In genomic region chr19:57560049-57560491, GRCh38 we compare ENCODE assay signal across 8 cellular contexts. TPM values are rescaled to one million over a fixed set of nuclear protein-coding genes. Genes with fewer than 3 reads are reported as not detected.
DNase-seq lines count a peak whose midpoint lies in the region; ATAC-seq and TF ChIP-seq lines count a peak whose summit lies in the region.

No MANE protein-coding gene starts in this region.

- H3K36me3 ChIP-seq in lower lobe of right lung = peaks cover 15% of the 10 kb centered on the region
- H3K36me3 ChIP-seq in urinary bladder (ENCODE audit: insufficient read depth) = no peaks in the 10 kb centered on the region

- TF ChIP-seq CTCF in lower lobe of right lung (IDR thresholded peaks at IDR 0.05) = no peak

- WGBS in urinary bladder = 14% methylated on average over 23 of the region's 23 CpGs

- H3K27ac ChIP-seq in lower lobe of right lung (peak overlapping the region; percentile 72), urinary bladder (ENCODE audit: low read depth) (no peak overlapping the region)

- no peaks in the 10 kb centered on the region for H3K27me3 ChIP-seq in lower lobe of right lung (ENCODE audit: low read depth)

- H3K4me3 ChIP-seq in GM08714 (ENCODE audit: low read length) = peak overlapping the region; percentile 73; the same call in 1 of the 2 replicates
- H3K4me3 ChIP-seq in Jurkat, Clone E6-1 (ENCODE audit: low read length) = peak overlapping the region; percentile 88
- H3K4me3 ChIP-seq in lower lobe of right lung = peak overlapping the region; percentile 97
- H3K4me3 ChIP-seq in urinary bladder (ENCODE audit: low read depth, low read length) = peak overlapping the region; percentile 87

- H3K9me3 ChIP-seq in lower lobe of right lung = peaks cover 27% of the 10 kb centered on the region

- no peak for ATAC-seq in central memory CD8-positive, alpha-beta T cell (replicated peaks; ENCODE audit: extremely low read depth, poor library complexity, severe bottlenecking)
- ATAC-seq in lower lobe of right lung = peak; percentile 19 to 31
- no peak for ATAC-seq in HG02870 (IDR thresholded peaks at IDR 0.05; ENCODE audit: unreplicated experiment)

- H3K27me3 Mint-ChIP-seq in central memory CD8-positive, alpha-beta T cell = peaks cover 9% of the 10 kb centered on the region

- peak overlapping the region; percentile 95 for H3K4me3 Mint-ChIP-seq in central memory CD8-positive, alpha-beta T cell

- H3K36me3 Mint-ChIP-seq in central memory CD8-positive, alpha-beta T cell (ENCODE audit: insufficient read depth) = peaks cover 10% of the 10 kb centered on the region

- peaks cover 11% of the 10 kb centered on the region for H3K9me3 Mint-ChIP-seq in central memory CD8-positive, alpha-beta T cell

- intact Hi-C loops in lower lobe of right lung (cut with DNase I) = no loop called here

- H3K4me1 Mint-ChIP-seq in central memory CD8-positive, alpha-beta T cell = peaks cover 34% of the 10 kb centered on the region

- DNase-seq in Jurkat, Clone E6-1 (ENCODE audit: low read depth, low spot score) = no peak
- DNase-seq in central memory CD8-positive, alpha-beta T cell (ENCODE audit: low spot score in 2 of 2) = no peak
- DNase-seq in lower lobe of right lung (peak; percentile 41), HuH-7 (ENCODE audit: low spot score) (no peak), pons (ENCODE audit: low spot score) (no peak)

- H3K4me1 ChIP-seq in lower lobe of right lung (peaks cover 21% of the 10 kb centered on the region), urinary bladder (ENCODE audit: insufficient read depth) (no peaks in the 10 kb centered on the region)

- peak overlapping the region; percentile 94 for H3K27ac Mint-ChIP-seq in central memory CD8-positive, alpha-beta T cell (ENCODE audit: low read depth)

RNA-seq across cellular contexts. Expression of gene ZNF550, which starts 0.4 kb away (rescaled TPM):
- 9.5 TPM for polyA plus RNA-seq in Jurkat, Clone E6-1 (2012; ENCODE audit: insufficient read depth, insufficient read length)
- total RNA-seq in lower lobe of right lung (8.8 TPM), urinary bladder (15.3 TPM)
- polyA plus RNA-seq in urinary bladder = 7.2 TPM

RNA-seq across cellular contexts. Expression of gene ZNF416, which starts 18.6 kb away (rescaled TPM):
- 4.8 TPM for polyA plus RNA-seq in Jurkat, Clone E6-1 (2012; ENCODE audit: insufficient read depth, insufficient read length)
- total RNA-seq in lower lobe of right lung (5.4 TPM), urinary bladder (7.9 TPM)
- polyA plus RNA-seq in urinary bladder = 4.6 TPM

RNA-seq across cellular contexts. Expression of gene ZIK1, which starts 23.9 kb away (rescaled TPM):
- polyA plus RNA-seq in Jurkat, Clone E6-1 (2012; ENCODE audit: insufficient read depth, insufficient read length) = not detected
- 2.9 TPM for total RNA-seq in lower lobe of right lung
- 18.8 TPM for total RNA-seq in urinary bladder
- polyA plus RNA-seq in urinary bladder = 7.4 TPM

RNA-seq across cellular contexts. Expression of gene ZNF549, which starts 32.9 kb away (rescaled TPM):
- 5.1 TPM for polyA plus RNA-seq in Jurkat, Clone E6-1 (2012; ENCODE audit: insufficient read depth, insufficient read length)
- total RNA-seq in lower lobe of right lung (6.0 TPM), urinary bladder (14.8 TPM)
- 4.6 TPM for polyA plus RNA-seq in urinary bladder

RNA-seq across cellular contexts. Expression of gene ZNF530, which starts 39.6 kb away (rescaled TPM):
- 6.8 TPM for polyA plus RNA-seq in Jurkat, Clone E6-1 (2012; ENCODE audit: insufficient read depth, insufficient read length)
- 2.0 TPM for total RNA-seq in lower lobe of right lung
- total RNA-seq in urinary bladder = 4.0 TPM
- 4.1 TPM for polyA plus RNA-seq in urinary bladder

Comparison
In these comparisons a context has a peak if more than half of its experiments do, and no peak if none do; other contexts are left out.
1. ATAC-seq: peak in lower lobe of right lung (2 of 2); none in central memory CD8-positive, alpha-beta T cell (single experiment) and HG02870 (single experiment).
2. Peak in every context shown above with its lines, with median percentiles within 50 percentile points of each other: H3K4me3 ChIP-seq.